Comparison of ENCODE assay signal across 23 cellular contexts in the genomic region with DNA sequence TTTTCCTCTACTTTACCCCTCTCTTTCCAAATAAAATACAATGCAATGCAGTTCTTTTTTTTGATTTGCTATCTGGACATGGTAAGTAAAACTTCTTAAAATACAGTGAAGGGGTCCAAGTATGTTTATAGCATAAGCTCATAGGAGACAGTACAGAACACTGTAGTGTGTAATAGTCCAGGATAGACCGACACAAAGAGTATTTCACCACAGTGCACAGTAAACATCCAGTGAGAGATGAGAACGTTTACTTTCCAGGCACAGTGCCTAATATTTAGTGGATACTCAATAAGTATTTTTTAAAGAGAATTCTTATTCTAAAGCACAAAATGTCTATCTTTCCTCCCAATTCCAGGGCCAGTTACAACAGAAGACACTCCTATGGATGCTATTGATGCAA.
"Had no signal": no experiment of that assay in that cellular context is flagged by ENCODE, and none has a peak within 500 bp of the region (broad histone marks: within the 10 kb centered on the region; RNA-seq: fewer than 3 reads in every experiment).

No MANE protein-coding gene starts in this region.

- DNase-seq: hypothalamus; islet precursor cell; left ventricle myocardium superior; lower lobe of right lung; mesendoderm; naive B cell; ovary; stimulated activated CD4-positive, alpha-beta T cell treated with anti-CD3 and anti-CD28 coated beads, Interleukin-12 subunit alpha, Interleukin-12 subunit beta, amount 100 ng/mL, for 4 hours; stimulated activated CD4-positive, alpha-beta T cell treated with anti-CD3 and anti-CD28 coated beads, Interleukin-15, amount 100 ng/mL, for 24 hours; stimulated activated CD4-positive, alpha-beta T cell treated with anti-CD3 and anti-CD28 coated beads, Interleukin-2, amount 100 ng/mL, for 24 hours; stimulated activated CD4-positive, alpha-beta T cell treated with anti-CD3 and anti-CD28 coated beads, Interleukin-4, amount 100 ng/mL, for 1 hour; stimulated activated naive B cell treated with anti-CD40 and anti-IgM and Interleukin-4, amounts not matched to agents 10 μg/mL and 1 μg/mL and 100 μg/mL, for 72 hours; stimulated activated naive CD8-positive, alpha-beta T cell treated with anti-CD3 and anti-CD28 coated beads, Interleukin-15, Interleukin-2, amounts not matched to agents 100 U/mL and 50 U/mL, for 24 hours; stomach; testis; thyroid gland; transverse colon; upper lobe of left lung had no signal

- H3K27ac ChIP-seq: lower lobe of right lung, ovary, right atrium auricular region, skin epidermis, stomach, testis, thyroid gland, transverse colon, upper lobe of left lung, vagina had no signal

- H3K4me1 ChIP-seq: lower lobe of right lung, right atrium auricular region, testis, thyroid gland, transverse colon, upper lobe of left lung, vagina had no signal

- H3K27me3 ChIP-seq: ovary, right atrium auricular region, stomach, testis, thyroid gland, transverse colon, upper lobe of left lung, vagina had no signal

- H3K9me3 ChIP-seq: lower lobe of right lung, ovary, right atrium auricular region, stomach, testis, thyroid gland, transverse colon, upper lobe of left lung, vagina had no signal

- ATAC-seq: left ventricle myocardium superior; lower lobe of right lung; natural killer cell treated with Interleukin-12 subunit alpha and Interleukin-12 subunit beta and Interleukin-15 and Interleukin-18, amount 100 ng/mL, for 72 hours; sciatic nerve; stimulated activated naive B cell treated with anti-CD40 and anti-IgM and Interleukin-4, amounts not matched to agents 10 μg/mL and 1 μg/mL and 100 μg/mL, for 72 hours; stimulated activated naive CD8-positive, alpha-beta T cell treated with anti-CD3 and anti-CD28 coated beads, Interleukin-15, Interleukin-2, amounts not matched to agents 100 U/mL and 50 U/mL, for 24 hours had no signal

- H3K4me3 ChIP-seq: lower lobe of right lung, ovary, right atrium auricular region, skin epidermis, stomach, testis, thyroid gland, transverse colon, upper lobe of left lung, vagina had no signal

- H3K36me3 ChIP-seq: ovary had no signal
